ENCODE assay signal across 8 cellular contexts in genomic region chr6:116253505-116254296, GRCh38. TPM values are rescaled to one million over a fixed set of nuclear protein-coding genes. Genes with fewer than 3 reads are reported as not detected.
DNase-seq lines count a peak whose midpoint lies in the region; ATAC-seq and TF ChIP-seq lines count a peak whose summit lies in the region.

Gene TSPYL4 (minus strand): TSS chr6:116254075. CDS start chr6:116254008, 67 bp downstream.

- DNase-seq in DMS153 treated with DMSO at 0.1 percent for 48 hours (lab: John Stamatoyannopoulos, UW; ENCODE audit: unreplicated experiment) (peak; percentile 90), OCI-M2 (lab: John Stamatoyannopoulos, UW; ENCODE audit: unreplicated experiment) (peak; percentile 71), activated T-cell treated with anti-CD3 and anti-CD28 coated beads for 4 hours (peak; percentile 89), erythroblast (lab: John Stamatoyannopoulos, UW) (peak; percentile 95 to 96), mucosa of descending colon (peak; percentile 93 to 96 (median 94))
- peak; percentile 94 for DNase-seq in Jurkat, Clone E6-1 (ENCODE audit: low read depth, low spot score)
- peak; percentile 75 for DNase-seq in stimulated activated CD8-positive, alpha-beta memory T cell treated with anti-CD3 and anti-CD28 coated beads, Interleukin-4, amount 100 ng/mL, for 1 hour (ENCODE audit: low read depth in 2 of 2, low spot score in 1 of 2)

- ATAC-seq in GM21717 (IDR thresholded peaks at IDR 0.05; ENCODE audit: unreplicated experiment) (peak; percentile 100), mucosa of descending colon (peak; percentile 99)

- peaks cover 4% of the 10 kb centered on the region for H3K4me1 ChIP-seq in mucosa of descending colon (ENCODE audit: low read depth)

- H3K36me3 ChIP-seq in mucosa of descending colon (ENCODE audit: low read depth) = no peaks in the 10 kb centered on the region

- peak; percentile 92 for TF ChIP-seq POLR2A in erythroblast (IDR thresholded peaks at IDR 0.05; ENCODE audit: low read length)

- TF ChIP-seq CTCF in mucosa of descending colon (IDR thresholded peaks at IDR 0.05) = no peak

- peak within 1 kb of the TSS; percentile 95 for H3K4me3 ChIP-seq in Jurkat, Clone E6-1 (ENCODE audit: low read length)
- H3K4me3 ChIP-seq in mucosa of descending colon = peak within 1 kb of the TSS; percentile 54

- intact Hi-C loops in mucosa of descending colon (cut with DNase I, micrococcal nuclease) = no loop called here

- no peaks in the 10 kb centered on the region for H3K9me3 ChIP-seq in mucosa of descending colon

RNA-seq across cellular contexts. Expression of gene TSPYL4, which starts in this region (rescaled TPM):
- polyA plus RNA-seq in Jurkat, Clone E6-1 (2012; ENCODE audit: insufficient read depth, insufficient read length) = 16.5 TPM
- 10 to 100 TPM in 1 of 3 donors, 1 to 10 TPM in 2; 6.1 to 16.8 (median 9.5) TPM for total RNA-seq in mucosa of descending colon

Comparison
In these comparisons a context has a peak if more than half of its experiments do, and no peak if none do; other contexts are left out.
1. Peak in every context shown above with its lines: DNase-seq, ATAC-seq and H3K4me3 ChIP-seq.